13 cellular contexts compared by ENCODE assay signal in the genomic region with DNA sequence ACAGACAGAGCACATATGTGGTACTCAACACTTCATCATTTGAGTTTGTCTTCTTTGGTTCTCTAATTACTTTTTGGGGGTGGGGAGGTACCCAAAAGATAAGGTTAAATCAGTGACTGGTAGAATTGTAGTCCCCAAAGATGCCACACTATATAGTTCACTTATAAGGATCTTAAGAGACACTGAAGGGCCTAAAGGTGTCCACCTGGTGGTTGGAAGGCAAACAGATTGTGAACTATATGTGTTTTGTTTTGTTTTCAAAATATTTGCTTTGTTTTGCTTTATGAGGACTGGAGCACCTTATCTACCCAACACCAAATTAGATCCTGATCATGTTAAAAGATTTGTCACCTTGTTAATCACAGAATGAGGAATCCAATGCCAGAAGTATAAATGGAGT.
DNase-seq lines count a peak whose midpoint lies in the region; ATAC-seq and TF ChIP-seq lines count a peak whose summit lies in the region.
"Had no signal": no experiment of that assay in that cellular context is flagged by ENCODE, and none has a peak within 500 bp of the region (broad histone marks: within the 10 kb centered on the region; RNA-seq: fewer than 3 reads in every experiment).

No MANE protein-coding gene starts in this region.

- TF ChIP-seq CTCF in cardiac muscle cell (IDR thresholded peaks at IDR 0.05; ENCODE audit: low read depth, low read length) = peak; percentile 14
- peak; percentile 56 for TF ChIP-seq CTCF in chondrocyte (IDR thresholded peaks at IDR 0.05)

- H3K4me1 ChIP-seq in cardiac muscle cell (ENCODE audit: low read depth) = no peaks in the 10 kb centered on the region
- H3K4me1 ChIP-seq: BLaER1 treated with 17β-estradiol and CSF1 and Interleukin-3, amounts not matched to agents 10 nM and 100 nM; sigmoid colon had no signal

- H3K36me3 Mint-ChIP-seq in chondrocyte (ENCODE audit: low read depth) = no peaks in the 10 kb centered on the region

- no peak overlapping the region for H3K27ac Mint-ChIP-seq in chondrocyte (ENCODE audit: unreplicated experiment)

- H3K9me3 Mint-ChIP-seq in chondrocyte (ENCODE audit: low read depth) = no peaks in the 10 kb centered on the region

- intact Hi-C loops in cardiac septum (cut with DNase I) = no loop called here

- no peaks in the 10 kb centered on the region for H3K9me3 ChIP-seq in cardiac muscle cell (ENCODE audit: low read depth)
- H3K9me3 ChIP-seq: BLaER1 treated with 17β-estradiol and CSF1 and Interleukin-3, amounts not matched to agents 10 nM and 100 nM; sigmoid colon had no signal

- no peaks in the 10 kb centered on the region for H3K4me1 Mint-ChIP-seq in chondrocyte (ENCODE audit: low read depth)

- ATAC-seq in HG02852 (IDR thresholded peaks at IDR 0.05; ENCODE audit: unreplicated experiment) = no peak

- no peaks in the 10 kb centered on the region for H3K27me3 ChIP-seq in cardiac muscle cell
- H3K27me3 ChIP-seq: BLaER1 treated with 17β-estradiol and CSF1 and Interleukin-3, amounts not matched to agents 10 nM and 100 nM; sigmoid colon had no signal

- no peak overlapping the region for H3K4me3 ChIP-seq in cardiac muscle cell
- H3K4me3 ChIP-seq: BLaER1 treated with 17β-estradiol and CSF1 and Interleukin-3, amounts not matched to agents 10 nM and 100 nM; sigmoid colon had no signal

- no peak overlapping the region for H3K27ac ChIP-seq in cardiac muscle cell
- H3K27ac ChIP-seq: BLaER1 treated with 17β-estradiol and CSF1 and Interleukin-3, amounts not matched to agents 10 nM and 100 nM; sigmoid colon had no signal

- H3K27me3 Mint-ChIP-seq in chondrocyte (ENCODE audit: low read depth) = peaks cover 16% of the 10 kb centered on the region

- no peaks in the 10 kb centered on the region for H3K36me3 ChIP-seq in cardiac muscle cell
- H3K36me3 ChIP-seq: BLaER1 treated with 17β-estradiol and CSF1 and Interleukin-3, amounts not matched to agents 10 nM and 100 nM; sigmoid colon had no signal

- H3K4me3 Mint-ChIP-seq in chondrocyte (ENCODE audit: unreplicated experiment) = no peak overlapping the region

- DNase-seq in cardiac muscle cell (ENCODE audit: low read depth in 1 of 2, low spot score in 1 of 2) (peak in 1 of 2 donors; percentile 3), cardiac septum (ENCODE audit: low spot score) (no peak), NCI-H1105 (lab: John Stamatoyannopoulos, UW) (peak; percentile 2), chondrocyte (ENCODE audit: low spot score) (no peak), DMS153 treated with DMSO at 0.1 percent for 48 hours (lab: John Stamatoyannopoulos, UW; ENCODE audit: unreplicated experiment) (no peak), HuH-7 (ENCODE audit: low spot score) (no peak), HPDE6-E6E7 (ENCODE audit: extremely low spot score) (no peak)
- DNase-seq: activated T-cell treated with anti-CD3 and anti-CD28 coated beads for 4 hours, caudate nucleus, NCI-H187 treated with DMSO at 0.1 percent for 48 hours, sigmoid colon had no signal
